ENCODE assay signal across 1 cellular context in the genomic region with DNA sequence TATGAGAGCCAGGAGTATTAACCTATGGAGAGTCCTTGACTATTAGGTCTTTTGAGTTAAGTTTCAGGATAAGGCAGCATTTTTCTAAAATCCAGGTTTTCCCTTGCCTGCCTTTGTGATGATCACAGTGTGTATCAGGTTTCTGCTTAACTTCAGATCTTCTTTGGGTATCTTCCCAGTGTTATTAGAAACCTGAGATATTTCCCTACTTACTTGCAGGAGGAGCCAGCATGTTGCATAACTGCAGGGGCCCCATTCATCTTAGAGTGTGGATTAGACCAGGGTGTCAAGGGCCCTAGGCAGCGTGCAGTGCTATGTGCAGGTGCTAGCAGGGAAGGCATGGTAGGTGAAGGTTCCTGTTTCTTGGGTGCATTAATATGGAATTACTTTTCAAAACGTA.
TF ChIP-seq lines count a peak whose summit lies in the region.

No MANE protein-coding gene starts in this region.

TF ChIP-seq in WTC11, 78 proteins besides CTCF, POLR2A, EP300 and RAD21 (continued from another document):
- TF ChIP-seq FOXP4 (CRISPR knock-in tag; IDR thresholded peaks at IDR 0.05) (no peak), IRF2 (CRISPR knock-in tag; IDR thresholded peaks at IDR 0.05; ENCODE audit: borderline replicate concordance, low read depth) (no peak), ERG (CRISPR knock-in tag; IDR thresholded peaks at IDR 0.05) (no peak), ZNF121 (CRISPR knock-in tag; IDR thresholded peaks at IDR 0.05) (no peak), NFYB (CRISPR knock-in tag; conservative IDR thresholded peaks at IDR 0.05; ENCODE audit: low read depth) (no peak), GTF2I (CRISPR knock-in tag; conservative IDR thresholded peaks at IDR 0.05) (no peak), ZNF671 (CRISPR knock-in tag; IDR thresholded peaks at IDR 0.05) (no peak), ZNF263 (CRISPR knock-in tag; IDR thresholded peaks at IDR 0.05; ENCODE audit: low read depth) (no peak), ZNF423 (CRISPR knock-in tag; IDR thresholded peaks at IDR 0.05) (no peak)
- TF ChIP-seq, protein P1, sequence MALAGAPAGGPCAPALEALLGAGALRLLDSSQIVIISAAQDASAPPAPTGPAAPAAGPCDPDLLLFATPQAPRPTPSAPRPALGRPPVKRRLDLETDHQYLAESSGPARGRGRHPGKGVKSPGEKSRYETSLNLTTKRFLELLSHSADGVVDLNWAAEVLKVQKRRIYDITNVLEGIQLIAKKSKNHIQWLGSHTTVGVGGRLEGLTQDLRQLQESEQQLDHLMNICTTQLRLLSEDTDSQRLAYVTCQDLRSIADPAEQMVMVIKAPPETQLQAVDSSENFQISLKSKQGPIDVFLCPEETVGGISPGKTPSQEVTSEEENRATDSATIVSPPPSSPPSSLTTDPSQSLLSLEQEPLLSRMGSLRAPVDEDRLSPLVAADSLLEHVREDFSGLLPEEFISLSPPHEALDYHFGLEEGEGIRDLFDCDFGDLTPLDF (CRISPR knock-in tag; IDR thresholded peaks at IDR 0.05), result no peak
- TF ChIP-seq, protein P2, sequence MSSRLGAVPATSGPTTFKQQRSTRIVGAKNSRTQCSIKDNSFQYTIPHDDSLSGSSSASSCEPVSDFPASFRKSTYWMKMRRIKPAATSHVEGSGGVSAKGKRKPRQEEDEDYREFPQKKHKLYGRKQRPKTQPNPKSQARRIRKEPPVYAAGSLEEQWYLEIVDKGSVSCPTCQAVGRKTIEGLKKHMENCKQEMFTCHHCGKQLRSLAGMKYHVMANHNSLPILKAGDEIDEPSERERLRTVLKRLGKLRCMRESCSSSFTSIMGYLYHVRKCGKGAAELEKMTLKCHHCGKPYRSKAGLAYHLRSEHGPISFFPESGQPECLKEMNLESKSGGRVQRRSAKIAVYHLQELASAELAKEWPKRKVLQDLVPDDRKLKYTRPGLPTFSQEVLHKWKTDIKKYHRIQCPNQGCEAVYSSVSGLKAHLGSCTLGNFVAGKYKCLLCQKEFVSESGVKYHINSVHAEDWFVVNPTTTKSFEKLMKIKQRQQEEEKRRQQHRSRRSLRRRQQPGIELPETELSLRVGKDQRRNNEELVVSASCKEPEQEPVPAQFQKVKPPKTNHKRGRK (CRISPR knock-in tag; IDR thresholded peaks at IDR 0.05; ENCODE audit: borderline replicate concordance), result no peak
- TF ChIP-seq, protein P3, sequence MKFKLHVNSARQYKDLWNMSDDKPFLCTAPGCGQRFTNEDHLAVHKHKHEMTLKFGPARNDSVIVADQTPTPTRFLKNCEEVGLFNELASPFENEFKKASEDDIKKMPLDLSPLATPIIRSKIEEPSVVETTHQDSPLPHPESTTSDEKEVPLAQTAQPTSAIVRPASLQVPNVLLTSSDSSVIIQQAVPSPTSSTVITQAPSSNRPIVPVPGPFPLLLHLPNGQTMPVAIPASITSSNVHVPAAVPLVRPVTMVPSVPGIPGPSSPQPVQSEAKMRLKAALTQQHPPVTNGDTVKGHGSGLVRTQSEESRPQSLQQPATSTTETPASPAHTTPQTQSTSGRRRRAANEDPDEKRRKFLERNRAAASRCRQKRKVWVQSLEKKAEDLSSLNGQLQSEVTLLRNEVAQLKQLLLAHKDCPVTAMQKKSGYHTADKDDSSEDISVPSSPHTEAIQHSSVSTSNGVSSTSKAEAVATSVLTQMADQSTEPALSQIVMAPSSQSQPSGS (CRISPR knock-in tag; IDR thresholded peaks at IDR 0.05; ENCODE audit: borderline replicate concordance, low read depth), result no peak
- TF ChIP-seq, protein P4, sequence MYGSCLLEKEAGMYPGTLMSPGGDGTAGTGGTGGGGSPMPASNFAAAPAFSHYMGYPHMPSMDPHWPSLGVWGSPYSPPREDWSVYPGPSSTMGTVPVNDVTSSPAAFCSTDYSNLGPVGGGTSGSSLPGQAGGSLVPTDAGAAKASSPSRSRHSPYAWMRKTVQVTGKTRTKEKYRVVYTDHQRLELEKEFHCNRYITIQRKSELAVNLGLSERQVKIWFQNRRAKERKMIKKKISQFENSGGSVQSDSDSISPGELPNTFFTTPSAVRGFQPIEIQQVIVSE (CRISPR knock-in tag; IDR thresholded peaks at IDR 0.05; ENCODE audit: borderline replicate concordance), result no peak
